ENCODE assay signal across 8 cellular contexts in the genomic region with DNA sequence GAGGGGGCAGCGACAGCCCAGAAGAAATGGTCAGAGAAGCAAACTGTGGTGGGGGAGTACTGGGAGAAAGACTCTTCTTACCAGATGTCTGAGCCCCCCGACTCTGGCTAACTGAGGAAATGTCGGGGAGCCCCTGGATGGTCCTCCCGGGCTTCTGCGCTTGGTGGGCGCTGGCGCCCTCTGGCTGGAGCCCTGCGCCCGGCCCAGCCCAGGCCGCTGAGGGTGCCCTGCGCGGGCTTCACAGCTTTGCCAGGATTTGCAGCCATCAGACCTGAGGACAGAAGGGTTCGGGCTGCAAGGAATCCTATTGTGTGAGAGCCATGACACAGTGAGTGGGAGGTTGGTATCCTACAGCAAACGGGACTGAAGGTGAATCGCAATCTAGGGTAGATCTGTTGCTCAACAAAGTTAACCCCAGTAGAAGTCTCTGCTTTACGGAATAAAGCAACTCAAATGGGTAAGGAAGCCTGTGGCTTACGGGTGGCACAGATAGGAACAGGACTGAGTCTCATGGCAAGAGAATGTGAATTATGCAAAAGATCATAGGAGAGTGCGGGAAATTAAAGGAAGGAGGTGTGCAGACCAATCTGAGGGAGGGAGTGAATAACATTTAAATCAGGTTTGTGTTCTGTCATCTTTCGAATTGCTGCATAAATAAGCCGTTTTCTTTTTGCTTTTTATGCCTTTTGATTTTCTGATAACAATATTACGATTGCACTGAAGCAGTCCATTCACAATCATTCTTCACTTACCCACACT. TPM values are rescaled to one million over a fixed set of nuclear protein-coding genes. Genes with fewer than 3 reads are reported as not detected.
A peak's percentile ranks its signal among the peaks of the same experiment; 100 is the strongest.
DNase-seq lines count a peak whose midpoint lies in the region; ATAC-seq and TF ChIP-seq lines count a peak whose summit lies in the region.

No MANE protein-coding gene starts in this region.

- H3K36me3 ChIP-seq in Peyer's patch: no peaks in the 10 kb centered on the region

- H3K27ac ChIP-seq in Peyer's patch: peak overlapping the region; percentile 48 to 78 (median 64)

- peak overlapping the region; percentile 46 to 75 (median 65) for H3K4me3 ChIP-seq in Peyer's patch

- H3K4me1 ChIP-seq in Peyer's patch: peaks cover 0 to 7% (median 0%) of the 10 kb centered on the region in 4 donors

- H3K9me3 ChIP-seq in Peyer's patch: no peaks in the 10 kb centered on the region

- TF ChIP-seq POLR2A in Peyer's patch (IDR thresholded peaks at IDR 0.05): no peak

- peak; percentile 23 for ATAC-seq in HG02938 (IDR thresholded peaks at IDR 0.05; ENCODE audit: unreplicated experiment)

- no peaks in the 10 kb centered on the region for H3K27me3 ChIP-seq in Peyer's patch

- DNase-seq in activated CD8-positive, alpha-beta memory T cell treated with anti-CD3 and anti-CD28 coated beads for 24 hours: peak; percentile 64
- no peak for DNase-seq in activated CD8-positive, alpha-beta memory T cell treated with anti-CD3 and anti-CD28 coated beads, Interleukin-2, amount 50 U/mL, for 4 hours
- DNase-seq in Peyer's patch (peak in 2 of 3 donors; percentile 55 to 56), dedifferentiated amniotic fluid mesenchymal stem cell (ENCODE audit: extremely low spot score) (peak; percentile 26), kidney tubule cell (ENCODE audit: low spot score) (peak; percentile 59), NCI-H2107 (lab: John Stamatoyannopoulos, UW) (no peak)
- DNase-seq in stimulated activated CD8-positive, alpha-beta memory T cell treated with anti-CD3 and anti-CD28 coated beads, Interleukin-4, amount 100 ng/mL, for 48 hours: peak; percentile 43

- TF ChIP-seq CTCF in Peyer's patch (IDR thresholded peaks at IDR 0.05): peak in 4 of 6 experiments; percentile 30 to 50 (median 44)

RNA-seq across cellular contexts. Expression of a gene that starts 0.7 kb away (rescaled TPM):
- total RNA-seq in Peyer's patch: 10 to 100 TPM in 1 of 4 donors, 1 to 10 TPM in 3; 4.7 to 23.1 (median 6.6) TPM

Comparison
In these comparisons a context has a peak if more than half of its experiments do, and no peak if none do; other contexts are left out.
1. DNase-seq: peak in activated CD8-positive, alpha-beta memory T cell treated with anti-CD3 and anti-CD28 coated beads for 24 hours (single experiment), Peyer's patch (2 of 3), dedifferentiated amniotic fluid mesenchymal stem cell (single experiment), kidney tubule cell (single experiment) and stimulated activated CD8-positive, alpha-beta memory T cell treated with anti-CD3 and anti-CD28 coated beads, Interleukin-4, amount 100 ng/mL, for 48 hours (single experiment); none in activated CD8-positive, alpha-beta memory T cell treated with anti-CD3 and anti-CD28 coated beads, Interleukin-2, amount 50 U/mL, for 4 hours (single experiment) and NCI-H2107 (single experiment).